1 cellular context compared by ENCODE assay signal in the genomic region with DNA sequence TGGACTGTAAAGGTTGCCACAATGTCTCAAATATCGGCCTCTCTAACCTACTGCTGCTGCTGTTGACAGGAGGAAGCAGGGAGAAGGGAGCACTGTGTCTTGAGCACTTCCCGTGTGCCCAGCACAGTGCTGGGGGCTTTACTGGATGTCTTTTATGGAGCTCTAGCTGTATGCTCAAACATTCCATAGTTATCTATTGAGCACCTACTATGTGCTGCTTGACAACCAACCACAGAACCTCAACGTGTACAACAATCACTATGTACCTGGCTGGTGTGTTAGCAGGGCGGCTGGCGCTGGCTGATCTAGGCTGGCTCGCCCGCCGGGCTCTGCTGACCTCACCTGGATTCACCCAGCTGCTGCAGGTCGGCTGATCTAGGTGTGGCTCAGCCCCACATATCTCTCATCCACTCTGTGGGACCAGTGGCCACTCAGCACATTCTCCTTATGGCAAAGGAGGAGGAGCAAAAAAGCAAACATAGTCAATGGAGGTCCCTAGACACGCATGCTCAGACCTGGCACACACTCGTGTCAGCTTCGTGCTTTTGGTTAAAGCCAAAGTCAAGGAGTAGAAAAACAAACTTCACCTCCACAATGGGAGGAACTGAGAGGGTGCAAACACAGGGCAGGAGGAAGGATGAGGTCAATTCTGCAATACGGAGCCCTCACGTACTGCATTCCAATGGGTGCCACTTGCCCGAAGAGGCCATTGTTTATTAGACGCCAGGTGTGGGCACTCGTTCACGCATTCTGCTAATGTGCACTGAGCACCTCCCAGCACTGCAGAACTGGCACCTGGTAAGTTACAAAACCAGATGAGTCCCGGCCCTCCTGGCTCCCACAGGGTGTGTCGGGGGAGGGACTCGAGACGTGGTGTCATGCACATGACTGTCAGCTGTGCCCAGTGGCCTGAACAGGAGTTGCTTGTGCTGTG.
TF ChIP-seq lines count a peak whose summit lies in the region.

No MANE protein-coding gene starts in this region.

TF ChIP-seq in HCT116, 20 proteins besides CTCF, POLR2A, EP300 and RAD21:
- TF ChIP-seq ELF1 (IDR thresholded peaks at IDR 0.05; ENCODE audit: borderline replicate concordance, low read depth) = no peak
- TF ChIP-seq EGR1 (IDR thresholded peaks at IDR 0.05; ENCODE audit: low read depth) = no peak
- TF ChIP-seq, protein P1, sequence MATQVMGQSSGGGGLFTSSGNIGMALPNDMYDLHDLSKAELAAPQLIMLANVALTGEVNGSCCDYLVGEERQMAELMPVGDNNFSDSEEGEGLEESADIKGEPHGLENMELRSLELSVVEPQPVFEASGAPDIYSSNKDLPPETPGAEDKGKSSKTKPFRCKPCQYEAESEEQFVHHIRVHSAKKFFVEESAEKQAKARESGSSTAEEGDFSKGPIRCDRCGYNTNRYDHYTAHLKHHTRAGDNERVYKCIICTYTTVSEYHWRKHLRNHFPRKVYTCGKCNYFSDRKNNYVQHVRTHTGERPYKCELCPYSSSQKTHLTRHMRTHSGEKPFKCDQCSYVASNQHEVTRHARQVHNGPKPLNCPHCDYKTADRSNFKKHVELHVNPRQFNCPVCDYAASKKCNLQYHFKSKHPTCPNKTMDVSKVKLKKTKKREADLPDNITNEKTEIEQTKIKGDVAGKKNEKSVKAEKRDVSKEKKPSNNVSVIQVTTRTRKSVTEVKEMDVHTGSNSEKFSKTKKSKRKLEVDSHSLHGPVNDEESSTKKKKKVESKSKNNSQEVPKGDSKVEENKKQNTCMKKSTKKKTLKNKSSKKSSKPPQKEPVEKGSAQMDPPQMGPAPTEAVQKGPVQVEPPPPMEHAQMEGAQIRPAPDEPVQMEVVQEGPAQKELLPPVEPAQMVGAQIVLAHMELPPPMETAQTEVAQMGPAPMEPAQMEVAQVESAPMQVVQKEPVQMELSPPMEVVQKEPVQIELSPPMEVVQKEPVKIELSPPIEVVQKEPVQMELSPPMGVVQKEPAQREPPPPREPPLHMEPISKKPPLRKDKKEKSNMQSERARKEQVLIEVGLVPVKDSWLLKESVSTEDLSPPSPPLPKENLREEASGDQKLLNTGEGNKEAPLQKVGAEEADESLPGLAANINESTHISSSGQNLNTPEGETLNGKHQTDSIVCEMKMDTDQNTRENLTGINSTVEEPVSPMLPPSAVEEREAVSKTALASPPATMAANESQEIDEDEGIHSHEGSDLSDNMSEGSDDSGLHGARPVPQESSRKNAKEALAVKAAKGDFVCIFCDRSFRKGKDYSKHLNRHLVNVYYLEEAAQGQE (IDR thresholded peaks at IDR 0.05; ENCODE audit: low read depth) = no peak
